Comparison of ENCODE assay signal across 8 cellular contexts in the genomic region with DNA sequence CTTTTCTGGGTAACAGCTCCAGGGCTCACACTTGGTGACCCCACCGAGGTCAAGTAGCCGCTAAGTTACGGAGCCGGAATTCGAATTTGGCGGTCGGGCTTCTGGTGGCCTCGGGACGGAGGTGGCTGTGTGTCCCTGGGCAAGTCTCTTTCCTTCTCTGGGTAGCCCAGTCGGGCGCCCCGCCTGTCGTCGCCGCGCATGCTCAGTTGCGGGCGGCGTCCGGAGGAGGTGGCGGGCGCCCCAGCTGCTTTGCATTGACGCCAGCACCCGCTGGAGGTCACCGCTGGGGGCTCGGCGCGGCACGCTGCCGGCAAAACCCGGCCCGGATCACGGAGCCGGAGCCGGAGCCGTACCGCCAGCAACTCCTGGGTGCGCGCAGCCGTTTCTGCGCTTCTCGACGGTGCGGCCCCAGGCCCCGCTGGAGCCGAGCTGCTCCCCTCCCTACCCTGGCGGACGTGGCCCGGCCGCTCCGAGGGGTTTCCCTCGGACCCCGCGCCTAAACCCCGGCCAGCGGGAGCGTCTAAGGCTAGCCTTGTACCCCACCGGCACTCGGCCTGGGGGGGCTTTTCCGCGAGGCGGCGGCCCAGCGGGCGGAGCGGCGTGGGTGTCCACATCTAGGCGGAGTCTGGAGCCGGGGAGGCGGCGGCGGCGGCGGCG. TPM values are rescaled to one million over a fixed set of nuclear protein-coding genes. Genes with fewer than 3 reads are reported as not detected.
DNase-seq lines count a peak whose midpoint lies in the region; FAIRE-seq and TF ChIP-seq lines count a peak whose summit lies in the region.

No MANE protein-coding gene starts in this region.

- H3K4me2 ChIP-seq in H9 (ENCODE audit: insufficient read depth, insufficient read length, low read length): peak overlapping the region; percentile 74

- DNase-seq in H9: peak; percentile 96
- peak; percentile 94 for DNase-seq in M059J (ENCODE audit: low read depth)
- DNase-seq in SHP77 treated with DMSO at 0.1 percent for 48 hours (lab: John Stamatoyannopoulos, UW): peak; percentile 73
- peak; percentile 97 for DNase-seq in activated naive CD4-positive, alpha-beta T cell treated with Interleukin-2 at 50 U/mL for 16 hours
- peak; percentile 99 for DNase-seq in germinal center (ENCODE audit: low spot score)
- DNase-seq in nucleus accumbens (lab: John Stamatoyannopoulos, UW): peak; percentile 13 to 96 (median 90)
- DNase-seq in suprapubic skin (ENCODE audit: low spot score in 2 of 2): peak; percentile 94

- FAIRE-seq in G401.6 (lab: Jason Lieb, UNC): peak; percentile 52

- H2AK5ac ChIP-seq in H9 (ENCODE audit: insufficient read length, low read length): no peak overlapping the region

- H3K23me2 ChIP-seq in H9 (ENCODE audit: insufficient read length, low read depth, low read length, poor library complexity, severe bottlenecking): peaks cover 7% of the 10 kb centered on the region

- H3K36me3 Mint-ChIP-seq in H9 (ENCODE audit: insufficient read depth in 1 of 3, low read depth in 3 of 3): no peaks in the 10 kb centered on the region

- no peak overlapping the region for H3K56ac ChIP-seq in H9 (ENCODE audit: insufficient read length, low read depth, low read length)

- H3K18ac ChIP-seq in H9 (ENCODE audit: insufficient read length, low read depth, low read length): no peak overlapping the region

- no peak overlapping the region for H2BK5ac ChIP-seq in H9 (ENCODE audit: insufficient read length, low read length)

- H3K79me2 ChIP-seq in H9 (ENCODE audit: insufficient read depth, low read length): no peaks in the 10 kb centered on the region

- no peak overlapping the region for H3K9ac ChIP-seq in H9 (ENCODE audit: extremely low read depth, insufficient read length, low read length)

- peak; percentile 27; the same call in 1 of the 3 replicates for TF ChIP-seq CTCF in H9 (conservative IDR thresholded peaks at IDR 0.05)
- peak; percentile 4 to 35 for TF ChIP-seq CTCF in suprapubic skin (IDR thresholded peaks at IDR 0.05)

- H2BK15ac ChIP-seq in H9 (ENCODE audit: low read depth, low read length): no peak overlapping the region

- H3K9me3 ChIP-seq in H9 (ENCODE audit: control insufficient read depth, low read depth, low read length) (no peaks in the 10 kb centered on the region), suprapubic skin (no peaks in the 10 kb centered on the region)

- no CpG with 5 or more reads among the region's 75 CpGs for WGBS in H9 (ENCODE audit: extremely low coverage, insufficient read length, low lambda C conversion rate)
- WGBS in suprapubic skin: under 1% methylated on average over 26 of the region's 75 CpGs

- H4K20me1 ChIP-seq in H9 (ENCODE audit: control insufficient read depth, insufficient read depth, insufficient read length): no peaks in the 10 kb centered on the region

- no peak for TF ChIP-seq EP300 in suprapubic skin (IDR thresholded peaks at IDR 0.05)

- H2AFZ ChIP-seq in H9 (ENCODE audit: low read length): no peak overlapping the region

- no peak overlapping the region for H4K8ac ChIP-seq in H9 (replicated peaks; ENCODE audit: insufficient read length, low read depth, low read length)

- no peak overlapping the region for H3K14ac ChIP-seq in H9 (ENCODE audit: insufficient read depth, low read length)

- H3K4me3 Mint-ChIP-seq in H9: peak overlapping the region; percentile 83 to 90

- peak overlapping the region; percentile 96 for H3K4me3 ChIP-seq in suprapubic skin

- no peak overlapping the region for H3K4ac ChIP-seq in H9 (ENCODE audit: low read depth, low read length)

- H3K27me3 ChIP-seq in H9 (ENCODE audit: insufficient read depth, low read length): peaks cover 5% of the 10 kb centered on the region; the same call in 1 of the 2 replicates
- no peaks in the 10 kb centered on the region for H3K27me3 ChIP-seq in suprapubic skin

- H3K23ac ChIP-seq in H9 (ENCODE audit: insufficient read length, low read depth, low read length): no peak overlapping the region

- H3K79me1 ChIP-seq in H9 (ENCODE audit: insufficient read depth, low read depth, low read length, poor library complexity, severe bottlenecking): no peaks in the 10 kb centered on the region

- no peak overlapping the region for H2BK20ac ChIP-seq in H9 (ENCODE audit: low read depth, low read length, poor library complexity, severe bottlenecking)

- no peak overlapping the region for H4K5ac ChIP-seq in H9 (ENCODE audit: insufficient read length, low read depth, low read length)

- H3K27ac ChIP-seq in H9 (ENCODE audit: insufficient read length, low read depth, low read length): no peak overlapping the region
- H3K27ac ChIP-seq in suprapubic skin: peak overlapping the region; percentile 92

- H3K4me1 ChIP-seq in H9 (ENCODE audit: insufficient read depth, low read length) (no peaks in the 10 kb centered on the region), suprapubic skin (peaks cover 40% of the 10 kb centered on the region)

- H2BK120ac ChIP-seq in H9 (ENCODE audit: low read depth, low read length, poor library complexity, severe bottlenecking): no peak overlapping the region

- H3K27me3 Mint-ChIP-seq in H9 (ENCODE audit: low read depth): peaks cover 69% of the 10 kb centered on the region

- H3K4me1 Mint-ChIP-seq in H9: peaks cover 19 to 21% of the 10 kb centered on the region in 2 experiments

- TF ChIP-seq POLR2A in suprapubic skin (IDR thresholded peaks at IDR 0.05): peak in 1 of 2 donors; percentile 13

- H4K91ac ChIP-seq in H9 (ENCODE audit: insufficient read length, low read depth, low read length): no peak overlapping the region

- H3T11ph ChIP-seq in H9 (ENCODE audit: low read length): no peak overlapping the region

- no peaks in the 10 kb centered on the region for H3K36me3 ChIP-seq in suprapubic skin

- H3K9me3 Mint-ChIP-seq in H9: no peaks in the 10 kb centered on the region; a peak in 3 of 5 replicates

- H2BK12ac ChIP-seq in H9 (ENCODE audit: insufficient read length, low read depth, low read length): no peak overlapping the region

- peak overlapping the region in 1 of 3 experiments; percentile 75; a peak in 1 of 7 replicates for H3K27ac Mint-ChIP-seq in H9

RNA-seq across cellular contexts. Expression of a gene that starts 0.5 kb away (rescaled TPM):
- 7.5 and 9.3 TPM in 2 replicates for total RNA-seq in H9 (2021)
- 25.7 and 31.0 TPM in 2 replicates for total RNA-seq in M059J (2014; rRNA removed; shearing (Covaris generic))
- total RNA-seq in suprapubic skin: 10 to 100 TPM; 15.3 to 48.5 (median 19.0) TPM
